27 cellular contexts compared by ENCODE assay signal in the genomic region with DNA sequence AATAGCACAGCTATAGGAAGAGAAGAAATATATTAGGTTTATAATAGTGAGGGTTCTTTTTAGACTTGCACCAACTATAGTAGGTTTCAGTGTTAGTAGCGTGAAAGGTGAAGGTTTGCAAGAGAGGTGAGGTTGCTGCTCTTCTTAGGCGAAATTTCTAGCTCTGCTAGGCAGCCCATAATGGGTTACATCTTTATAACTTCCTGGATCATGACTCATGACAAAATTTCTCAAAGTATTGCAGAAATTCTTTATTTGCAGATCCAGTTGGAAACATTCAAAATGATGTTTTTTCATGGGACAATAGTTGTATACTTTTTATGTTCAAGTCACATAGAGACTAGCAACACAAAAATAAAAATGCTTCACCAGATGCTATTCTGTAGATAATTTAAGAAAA.
DNase-seq lines count a peak whose midpoint lies in the region; TF ChIP-seq lines count a peak whose summit lies in the region.
"Had no signal": no experiment of that assay in that cellular context is flagged by ENCODE, and none has a peak within 500 bp of the region (broad histone marks: within the 10 kb centered on the region; RNA-seq: fewer than 3 reads in every experiment).

No MANE protein-coding gene starts in this region.

- TF ChIP-seq CTCF in epithelial cell of esophagus (IDR thresholded peaks at IDR 0.05; ENCODE audit: insufficient read depth, low read depth, low read length, missing control alignments): no peak
- TF ChIP-seq CTCF in left ventricle myocardium inferior (IDR thresholded peaks at IDR 0.05; ENCODE audit: borderline replicate concordance): no peak

- no peak overlapping the region for H3K4me3 ChIP-seq in epithelial cell of esophagus (ENCODE audit: low read length)
- no peak overlapping the region for H3K4me3 ChIP-seq in left ventricle myocardium inferior
- H3K4me3 ChIP-seq: BLaER1, GM12878, GM23338, K562, mucosa of descending colon, prostate gland, transverse colon had no signal

- no peaks in the 10 kb centered on the region for H3K27me3 ChIP-seq in left ventricle myocardium inferior (ENCODE audit: low read depth)
- H3K27me3 ChIP-seq: BLaER1, transverse colon had no signal

- intact Hi-C loops in left ventricle myocardium inferior (cut with micrococcal nuclease): no loop called here

- no peaks in the 10 kb centered on the region for H3K36me3 ChIP-seq in left ventricle myocardium inferior
- H3K36me3 ChIP-seq: BLaER1, prostate gland, transverse colon had no signal

- DNase-seq in GM04503 (ENCODE audit: low read depth) (peak; percentile 1), NCI-H226 (peak; percentile 10), epithelial cell of esophagus (ENCODE audit: low read depth) (peak; percentile 39), renal cortical epithelial cell (ENCODE audit: low read depth) (peak; percentile 18), left ventricle myocardium inferior (no peak), NCI-H2171 treated with DMSO at 0.1 percent for 48 hours (lab: John Stamatoyannopoulos, UW) (no peak)
- no peak for DNase-seq in activated CD4-positive, alpha-beta T cell treated with anti-CD3 and anti-CD28 coated beads for 4 hours
- DNase-seq: activated CD4-positive, alpha-beta T cell treated with anti-CD3 and anti-CD28 coated beads, Interleukin-2, amount 50 U/mL, for 1 hour; activated CD8-positive, alpha-beta memory T cell treated with anti-CD3 and anti-CD28 coated beads, Interleukin-2, amount 50 U/mL, for 4 hours; activated gamma-delta T cell treated with Interleukin-2 at 50 U/mL for 16 hours; amniotic stem cell; Calu3; central memory CD4-positive, alpha-beta T cell; mucosa of descending colon; NCI-H1436 treated with DMSO at 0.1 percent for 48 hours; NCI-H82; OCI-M1; SHP77; stimulated activated naive CD4-positive, alpha-beta T cell; T-helper 17 cell; transverse colon had no signal

- no peak overlapping the region for H3K27ac ChIP-seq in left ventricle myocardium inferior (replicated peaks)
- H3K27ac ChIP-seq: BLaER1, HL-60, prostate gland, transverse colon had no signal

- peaks cover 36% of the 10 kb centered on the region for H3K4me1 ChIP-seq in left ventricle myocardium inferior
- H3K4me1 ChIP-seq: BLaER1, prostate gland had no signal

- H3K9me3 ChIP-seq in left ventricle myocardium inferior (replicated peaks): no peaks in the 10 kb centered on the region
- H3K9me3 ChIP-seq: BLaER1, mucosa of descending colon, prostate gland, transverse colon had no signal

Comparison
In these comparisons a context has a peak if more than half of its experiments do, and no peak if none do; other contexts are left out.
1. DNase-seq: peak in GM04503 (single experiment), NCI-H226 (single experiment), epithelial cell of esophagus (single experiment) and renal cortical epithelial cell (single experiment); none in left ventricle myocardium inferior (single experiment), activated CD4-positive, alpha-beta T cell treated with anti-CD3 and anti-CD28 coated beads for 4 hours (0 of 2) and NCI-H2171 treated with DMSO at 0.1 percent for 48 hours (single experiment).